ENCODE assay signal across 22 cellular contexts in genomic region chr19:42166336-42166735, GRCh38.
"Had no signal": no experiment of that assay in that cellular context is flagged by ENCODE, and none has a peak within 500 bp of the region (broad histone marks: within the 10 kb centered on the region; RNA-seq: fewer than 3 reads in every experiment).

No MANE protein-coding gene starts in this region.

- H3K4me3 ChIP-seq: coronary artery, gastroesophageal sphincter, heart left ventricle, mucosa of descending colon, pancreas, psoas muscle, right atrium auricular region, spleen, thyroid gland had no signal

- H3K9me3 ChIP-seq: gastroesophageal sphincter, heart left ventricle, mucosa of descending colon, pancreas, psoas muscle, right atrium auricular region, spleen, thyroid gland had no signal

- H3K27me3 ChIP-seq: pancreas, right atrium auricular region, thyroid gland had no signal

- H3K36me3 ChIP-seq: gastroesophageal sphincter, heart left ventricle, pancreas, right atrium auricular region, spleen, thyroid gland had no signal

- DNase-seq: activated CD4-positive, alpha-beta T cell treated with anti-CD3 and anti-CD28 coated beads for 1 hour; activated naive CD4-positive, alpha-beta T cell treated with anti-CD3 and anti-CD28 coated beads for 36 hours; activated T-cell treated with anti-CD3 and anti-CD28 coated beads, Interleukin-2, amount 50 U/mL, for 4 hours; amygdala; cerebellar nuclear complex; endodermal cell; heart left ventricle; left cardiac atrium; mesendoderm; mucosa of descending colon; nephron progenitor cell; pancreas; psoas muscle; spleen; stimulated activated CD4-positive, alpha-beta T cell treated with anti-CD3 and anti-CD28 coated beads, Interleukin-4, amount 100 ng/mL, for 24 hours; substantia nigra; T-helper 9 cell; thyroid gland had no signal

- H3K27ac ChIP-seq: coronary artery, epithelial cell of prostate, gastroesophageal sphincter, heart left ventricle, pancreas, psoas muscle, right atrium auricular region, spleen, thyroid gland had no signal

- H3K4me1 ChIP-seq: gastroesophageal sphincter, heart left ventricle, pancreas, psoas muscle, right atrium auricular region, spleen, thyroid gland had no signal
